1 cellular context compared by ENCODE assay signal in genomic region chr5:179343902-179344300, GRCh38.
TF ChIP-seq lines count a peak whose summit lies in the region.

No MANE protein-coding gene starts in this region.

TF ChIP-seq in HEK293, 187 proteins besides CTCF, POLR2A, EP300 and RAD21 (continued from another document):
- TF ChIP-seq ZBTB10 (tag by site-specific recombination; IDR thresholded peaks at IDR 0.05) (0 out of 2 replicates have a peak, but pooled peaks have one; percentile 65), ZNF292 (tag by site-specific recombination; IDR thresholded peaks at IDR 0.05; ENCODE audit: borderline replicate concordance, low read depth) (no peak), KLF7 (tag by site-specific recombination; IDR thresholded peaks at IDR 0.05; ENCODE audit: borderline replicate concordance) (no peak; the same call in 1 of the 2 replicates), ZXDB (tag by site-specific recombination; IDR thresholded peaks at IDR 0.05) (peak; percentile 39), OSR2 (tag by site-specific recombination; IDR thresholded peaks at IDR 0.05) (no peak), ZFP41 (tag by site-specific recombination; IDR thresholded peaks at IDR 0.05; ENCODE audit: borderline replicate concordance) (no peak), ZNF350 (tag by site-specific recombination; IDR thresholded peaks at IDR 0.05) (no peak), ZNF791 (tag by site-specific recombination; IDR thresholded peaks at IDR 0.05) (no peak), KLF1 (tag by site-specific recombination; IDR thresholded peaks at IDR 0.05) (peak; percentile 49; the same call in 1 of the 2 replicates), ZNF335 (tag by site-specific recombination; conservative IDR thresholded peaks at IDR 0.05) (no peak), YY1 (tag by site-specific recombination; IDR thresholded peaks at IDR 0.05) (no peak)
